ENCODE assay signal across 22 cellular contexts in the genomic region with DNA sequence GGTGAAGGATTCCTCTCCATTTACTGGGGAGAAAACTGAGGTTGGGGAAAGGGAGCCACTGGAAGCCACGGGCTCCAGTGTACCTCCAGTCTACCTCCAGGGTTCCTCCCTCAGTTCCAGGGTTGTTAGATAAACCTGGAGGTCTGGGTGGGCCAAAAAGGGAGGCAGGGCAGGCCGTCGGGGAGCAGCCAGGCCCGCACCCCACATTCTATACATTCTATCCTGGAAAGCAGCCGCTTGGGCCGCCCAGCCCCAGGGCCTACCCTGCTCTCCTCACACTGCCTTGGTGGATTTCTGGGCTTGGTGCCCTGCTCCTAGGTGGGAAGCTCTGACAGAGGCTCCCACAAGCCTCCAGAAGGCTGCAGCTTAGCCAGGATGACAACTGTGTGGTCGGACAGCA. TPM values are rescaled to one million over a fixed set of nuclear protein-coding genes. Genes with fewer than 3 reads are reported as not detected.
DNase-seq lines count a peak whose midpoint lies in the region; ATAC-seq, FAIRE-seq and TF ChIP-seq lines count a peak whose summit lies in the region.
"Had no signal": no experiment of that assay in that cellular context is flagged by ENCODE, and none has a peak within 500 bp of the region (broad histone marks: within the 10 kb centered on the region; RNA-seq: fewer than 3 reads in every experiment).

No MANE protein-coding gene starts in this region.

- FAIRE-seq in RCC 7860 (lab: Jason Lieb, UNC), result no peak
- FAIRE-seq: A549, D721Med, GM19239, H54 had no signal

- H3K27ac Mint-ChIP-seq in stimulated activated naive CD8-positive, alpha-beta T cell treated with anti-CD3 and anti-CD28 coated beads, Interleukin-15, amount 100 ng/mL, for 72 hours, result peak overlapping the region in 1 of 2 donors; percentile 76
- H3K27ac Mint-ChIP-seq in T-cell, result peak overlapping the region; percentile 78 to 85
- peak overlapping the region; percentile 49 to 89 for H3K27ac Mint-ChIP-seq in effector memory CD8-positive, alpha-beta T cell
- peak overlapping the region; percentile 34 for H3K27ac Mint-ChIP-seq in stimulated activated memory B cell treated with anti-CD40 and anti-IgM and Interleukin-4, amounts not matched to agents 10 μg/mL and 1 μg/mL and 100 μg/mL, for 72 hours
- H3K27ac Mint-ChIP-seq: B cell had no signal

- peaks cover 8 to 22% of the 10 kb centered on the region in 2 donors for H3K9me3 Mint-ChIP-seq in stimulated activated naive CD8-positive, alpha-beta T cell treated with anti-CD3 and anti-CD28 coated beads, Interleukin-15, amount 100 ng/mL, for 72 hours
- no peaks in the 10 kb centered on the region for H3K9me3 Mint-ChIP-seq in T-cell
- H3K9me3 Mint-ChIP-seq in effector memory CD8-positive, alpha-beta T cell, result no peaks in the 10 kb centered on the region
- H3K9me3 Mint-ChIP-seq in stimulated activated memory B cell treated with anti-CD40 and anti-IgM and Interleukin-4, amounts not matched to agents 10 μg/mL and 1 μg/mL and 100 μg/mL, for 72 hours, result no peaks in the 10 kb centered on the region

- no peaks in the 10 kb centered on the region for H3K27me3 Mint-ChIP-seq in stimulated activated naive CD8-positive, alpha-beta T cell treated with anti-CD3 and anti-CD28 coated beads, Interleukin-15, amount 100 ng/mL, for 72 hours
- no peaks in the 10 kb centered on the region for H3K27me3 Mint-ChIP-seq in T-cell
- no peaks in the 10 kb centered on the region for H3K27me3 Mint-ChIP-seq in effector memory CD8-positive, alpha-beta T cell
- no peaks in the 10 kb centered on the region for H3K27me3 Mint-ChIP-seq in stimulated activated memory B cell treated with anti-CD40 and anti-IgM and Interleukin-4, amounts not matched to agents 10 μg/mL and 1 μg/mL and 100 μg/mL, for 72 hours
- H3K27me3 Mint-ChIP-seq: B cell had no signal

- no peak for TF ChIP-seq CTCF in omental fat pad (IDR thresholded peaks at IDR 0.05)

- CTCF ChIA-PET in T-cell (lab: Charles Lee), result no interaction called here

- DNase-seq in stimulated activated naive CD8-positive, alpha-beta T cell treated with anti-CD3 and anti-CD28 coated beads, Interleukin-15, amount 100 ng/mL, for 72 hours, result no peak
- DNase-seq in stimulated activated naive CD8-positive, alpha-beta T cell treated with anti-CD3 and anti-CD28 coated beads, Interleukin-15, Interleukin-2, amounts not matched to agents 100 U/mL and 50 U/mL, for 24 hours, result no peak
- no peak for DNase-seq in T-cell
- no peak for DNase-seq in effector memory CD8-positive, alpha-beta T cell
- DNase-seq in RCC 7860 (ENCODE audit: low spot score), result no peak
- DNase-seq in omental fat pad (ENCODE audit: low spot score), result no peak
- DNase-seq: GDM1; Kasumi-1; NCI-H1694; NCI-H2081; NCI-H345; NCI-H774; NK-92 treated with Interleukin-12 subunit alpha and Interleukin-12 subunit beta, amount 100 ng/mL, for 24 hours; SIG-M5 had no signal

- no peak overlapping the region for H3K4me3 Mint-ChIP-seq in stimulated activated naive CD8-positive, alpha-beta T cell treated with anti-CD3 and anti-CD28 coated beads, Interleukin-15, amount 100 ng/mL, for 72 hours
- H3K4me3 Mint-ChIP-seq in T-cell, result no peak overlapping the region
- H3K4me3 Mint-ChIP-seq in effector memory CD8-positive, alpha-beta T cell, result no peak overlapping the region
- H3K4me3 Mint-ChIP-seq in stimulated activated memory B cell treated with anti-CD40 and anti-IgM and Interleukin-4, amounts not matched to agents 10 μg/mL and 1 μg/mL and 100 μg/mL, for 72 hours, result no peak overlapping the region
- H3K4me3 Mint-ChIP-seq: B cell had no signal

- peaks cover 82% of the 10 kb centered on the region for H3K4me1 Mint-ChIP-seq in stimulated activated naive CD8-positive, alpha-beta T cell treated with anti-CD3 and anti-CD28 coated beads, Interleukin-15, amount 100 ng/mL, for 72 hours
- peaks cover 67 to 81% (median 78%) of the 10 kb centered on the region in 3 donors for H3K4me1 Mint-ChIP-seq in T-cell
- H3K4me1 Mint-ChIP-seq in effector memory CD8-positive, alpha-beta T cell (ENCODE audit: low read depth in 2 of 2), result peaks cover 46 to 51% of the 10 kb centered on the region in 2 donors
- H3K4me1 Mint-ChIP-seq in stimulated activated memory B cell treated with anti-CD40 and anti-IgM and Interleukin-4, amounts not matched to agents 10 μg/mL and 1 μg/mL and 100 μg/mL, for 72 hours, result peaks cover 56% of the 10 kb centered on the region

- peaks cover 4% of the 10 kb centered on the region for H3K36me3 Mint-ChIP-seq in T-cell
- H3K36me3 Mint-ChIP-seq in effector memory CD8-positive, alpha-beta T cell (ENCODE audit: insufficient read depth), result peaks cover 39% of the 10 kb centered on the region
- H3K36me3 Mint-ChIP-seq in stimulated activated memory B cell treated with anti-CD40 and anti-IgM and Interleukin-4, amounts not matched to agents 10 μg/mL and 1 μg/mL and 100 μg/mL, for 72 hours, result peaks cover 12% of the 10 kb centered on the region

- POLR2A ChIA-PET in T-cell (lab: Charles Lee), result no interaction called here

- ATAC-seq in stimulated activated naive CD8-positive, alpha-beta T cell treated with anti-CD3 and anti-CD28 coated beads, Interleukin-15, amount 100 ng/mL, for 72 hours, result peak; percentile 1
- ATAC-seq in stimulated activated naive CD8-positive, alpha-beta T cell treated with anti-CD3 and anti-CD28 coated beads, Interleukin-15, Interleukin-2, amounts not matched to agents 100 U/mL and 50 U/mL, for 24 hours, result no peak
- ATAC-seq in T-cell (replicated peaks in 1 of 4), result peak in 1 of 4 experiments; percentile 4
- no peak for ATAC-seq in effector memory CD8-positive, alpha-beta T cell (replicated peaks)
- ATAC-seq in stimulated activated memory B cell treated with anti-CD40 and anti-IgM and Interleukin-4, amounts not matched to agents 10 μg/mL and 1 μg/mL and 100 μg/mL, for 72 hours, result no peak
- no peak for ATAC-seq in GM21717 (IDR thresholded peaks at IDR 0.05; ENCODE audit: unreplicated experiment)
- ATAC-seq in omental fat pad (ENCODE audit: low FRiP score), result no peak

RNA-seq across cellular contexts. Expression of a gene that starts 18.1 kb away (rescaled TPM):
- total RNA-seq in T-cell (10 to 100 TPM; 39.6 to 79.2 (median 71.2) TPM), omental fat pad (10 to 100 TPM in 2 of 4 donors, 1 to 10 TPM in 2; 6.8 to 24.2 (median 12.8) TPM)
- total RNA-seq: MCF 10A had no signal

RNA-seq across cellular contexts. Expression of a gene that starts 55.6 kb away (rescaled TPM):
- total RNA-seq in T-cell (10 to 100 TPM; 39.7 to 98.5 (median 72.8) TPM), omental fat pad (10 to 100 TPM; 45.7 to 76.5 (median 57.9) TPM)
